31 cellular contexts compared by ENCODE assay signal in genomic region chr9:78393340-78393739, GRCh38.
"Had no signal": no experiment of that assay in that cellular context is flagged by ENCODE, and none has a peak within 500 bp of the region (broad histone marks: within the 10 kb centered on the region; RNA-seq: fewer than 3 reads in every experiment).

No MANE protein-coding gene starts in this region.

- H3K36me3 Mint-ChIP-seq: activated naive CD8-positive, alpha-beta T cell treated with anti-CD3 and anti-CD28 coated beads for 36 hours had no signal

- H3K4me1 Mint-ChIP-seq: activated CD4-positive, alpha-beta T cell treated with anti-CD3 and anti-CD28 coated beads, Interleukin-2, amount 10 ng/mL, durations not matched to agents 24 days and 14 days; activated naive CD8-positive, alpha-beta T cell treated with anti-CD3 and anti-CD28 coated beads for 36 hours; activated T-helper 17 cell treated with anti-CD3 and anti-CD28 coated beads, Interleukin-2, amount 50 U/mL, for 72 hours had no signal

- H3K27me3 ChIP-seq: brain microvascular endothelial cell had no signal

- DNase-seq: activated CD4-positive, alpha-beta T cell treated with anti-CD3 and anti-CD28 coated beads, Interleukin-2, amount 10 ng/mL, durations not matched to agents 24 days and 14 days; activated CD4-positive, alpha-beta T cell treated with anti-CD3 and anti-CD28 coated beads, Interleukin-2, amount 50 U/mL, for 4 hours; activated CD8-positive, alpha-beta T cell treated with anti-CD3 and anti-CD28 coated beads for 36 hours; activated effector memory CD4-positive, alpha-beta T cell treated with anti-CD3 and anti-CD28 coated beads, Interleukin-2, amount 50 U/mL, for 16 hours; activated naive CD4-positive, alpha-beta T cell; activated naive CD4-positive, alpha-beta T cell treated with anti-CD3 and anti-CD28 coated beads, Interleukin-2, amount 50 U/mL, for 16 hours; activated naive CD8-positive, alpha-beta T cell treated with anti-CD3 and anti-CD28 coated beads for 36 hours; activated T-cell treated with anti-CD3 and anti-CD28 coated beads, Interleukin-2, amount 50 U/mL, for 1 hour; activated T-cell treated with anti-CD3 and anti-CD28 coated beads, Interleukin-2, amount 50 U/mL, for 72 hours; amniotic stem cell; aorta; brain microvascular endothelial cell; central memory CD4-positive, alpha-beta T cell; Karpas-422; NCI-H1105; NCI-H1417 treated with DMSO at 0.1 percent for 48 hours; NCI-H1694; NCI-H1930; NCI-H2081 treated with DMSO at 0.1 percent for 48 hours; NCI-H226; NCI-H446 treated with DMSO at 0.1 percent for 48 hours; NCI-H524 treated with DMSO at 0.1 percent for 48 hours; NK-92 treated with Interleukin-12 subunit alpha and Interleukin-12 subunit beta, amount 100 ng/mL, for 24 hours; OCI-M1; Right ventricle myocardium superior; SW 1271; T-helper 1 cell; T-helper 2 cell; T-helper 9 cell; WERI-Rb-1 had no signal

- H3K4me3 Mint-ChIP-seq: activated CD4-positive, alpha-beta T cell treated with anti-CD3 and anti-CD28 coated beads, Interleukin-2, amount 10 ng/mL, durations not matched to agents 24 days and 14 days; activated CD8-positive, alpha-beta T cell treated with anti-CD3 and anti-CD28 coated beads for 36 hours; activated naive CD8-positive, alpha-beta T cell treated with anti-CD3 and anti-CD28 coated beads for 36 hours; activated T-cell treated with anti-CD3 and anti-CD28 coated beads, Interleukin-2, amount 50 U/mL, for 72 hours; activated T-helper 17 cell treated with anti-CD3 and anti-CD28 coated beads, Interleukin-2, amount 50 U/mL, for 72 hours had no signal

- H3K27ac ChIP-seq: brain microvascular endothelial cell, WERI-Rb-1 had no signal

- H3K9me3 Mint-ChIP-seq: activated CD4-positive, alpha-beta T cell treated with anti-CD3 and anti-CD28 coated beads, Interleukin-2, amount 10 ng/mL, durations not matched to agents 24 days and 14 days had no signal

- H3K27ac Mint-ChIP-seq: activated CD4-positive, alpha-beta T cell treated with anti-CD3 and anti-CD28 coated beads, Interleukin-2, amount 10 ng/mL, durations not matched to agents 24 days and 14 days; activated CD8-positive, alpha-beta T cell treated with anti-CD3 and anti-CD28 coated beads for 36 hours; activated naive CD8-positive, alpha-beta T cell treated with anti-CD3 and anti-CD28 coated beads for 36 hours; activated T-cell treated with anti-CD3 and anti-CD28 coated beads, Interleukin-2, amount 50 U/mL, for 72 hours; activated T-helper 17 cell treated with anti-CD3 and anti-CD28 coated beads, Interleukin-2, amount 50 U/mL, for 72 hours had no signal

- H3K36me3 ChIP-seq: brain microvascular endothelial cell, WERI-Rb-1 had no signal

- H3K27me3 Mint-ChIP-seq: activated CD8-positive, alpha-beta T cell treated with anti-CD3 and anti-CD28 coated beads for 36 hours; activated naive CD8-positive, alpha-beta T cell treated with anti-CD3 and anti-CD28 coated beads for 36 hours had no signal

- ATAC-seq: activated CD8-positive, alpha-beta T cell treated with anti-CD3 and anti-CD28 coated beads for 36 hours; activated T-cell treated with anti-CD3 and anti-CD28 coated beads, Interleukin-2, amount 50 U/mL, for 72 hours; activated T-helper 17 cell treated with anti-CD3 and anti-CD28 coated beads, Interleukin-2, amount 50 U/mL, for 72 hours had no signal
